ENCODE assay signal across 10 cellular contexts in genomic region chr4:17762705-17763104, GRCh38. TPM values are rescaled to one million over a fixed set of nuclear protein-coding genes. Genes with fewer than 3 reads are reported as not detected.
A peak's percentile ranks its signal among the peaks of the same experiment; 100 is the strongest.
DNase-seq lines count a peak whose midpoint lies in the region; ATAC-seq and TF ChIP-seq lines count a peak whose summit lies in the region.
"Had no signal": no experiment of that assay in that cellular context is flagged by ENCODE, and none has a peak within 500 bp of the region (broad histone marks: within the 10 kb centered on the region; RNA-seq: fewer than 3 reads in every experiment).

No MANE protein-coding gene starts in this region.

- ATAC-seq in mucosa of descending colon (no peak), GM21526 (IDR thresholded peaks at IDR 0.05; ENCODE audit: low FRiP score, unreplicated experiment) (no peak)

- intact Hi-C loops in mucosa of descending colon (cut with DNase I, micrococcal nuclease), result no loop called here

- no peaks in the 10 kb centered on the region for H3K36me3 ChIP-seq in mucosa of descending colon (ENCODE audit: low read depth)

- DNase-seq in NCI-H748 (lab: John Stamatoyannopoulos, UW; ENCODE audit: unreplicated experiment), result peak; percentile 4
- DNase-seq in NCI-H748 treated with DMSO at 0.1 percent for 48 hours (lab: John Stamatoyannopoulos, UW), result no peak
- DNase-seq in NAMALWA (ENCODE audit: low spot score), result peak; percentile 21
- peak; percentile 24 for DNase-seq in cerebellar cortex (ENCODE audit: low spot score)
- DNase-seq in renal cortical epithelial cell (ENCODE audit: low read depth), result peak; percentile 60
- no peak for DNase-seq in mucosa of descending colon
- no peak for DNase-seq in NCI-H2081 treated with DMSO at 0.1 percent for 48 hours (lab: John Stamatoyannopoulos, UW)
- DNase-seq: C1 segment of cervical spinal cord; effector CD8-positive, alpha-beta T cell had no signal

- H3K4me3 ChIP-seq in mucosa of descending colon, result no peak overlapping the region

- no peak for TF ChIP-seq CTCF in mucosa of descending colon (IDR thresholded peaks at IDR 0.05)

- no peaks in the 10 kb centered on the region for H3K4me1 ChIP-seq in mucosa of descending colon (ENCODE audit: low read depth)

- H3K9me3 ChIP-seq in mucosa of descending colon, result no peaks in the 10 kb centered on the region

RNA-seq across cellular contexts. Expression of gene FAM184B, which starts 18.7 kb away (rescaled TPM):
- total RNA-seq in renal cortical epithelial cell, result not detected in 2 replicates
- total RNA-seq in mucosa of descending colon, result under 1 TPM; 0.13 to 0.61 (median 0.41) TPM

RNA-seq across cellular contexts. Expression of gene DCAF16, which starts 47.9 kb away (rescaled TPM):
- total RNA-seq in renal cortical epithelial cell (14.4 and 18.9 TPM in 2 replicates), mucosa of descending colon (10 to 100 TPM; 32.1 to 38.6 (median 33.3) TPM)

RNA-seq across cellular contexts. Expression of gene NCAPG, which starts 48.1 kb away (rescaled TPM):
- total RNA-seq in renal cortical epithelial cell, result 1.5 and 14.4 TPM in 2 replicates
- total RNA-seq in mucosa of descending colon, result 1 to 10 TPM; 3.0 to 9.7 (median 3.4) TPM

Comparison
In these comparisons a context has a peak if more than half of its experiments do, and no peak if none do; other contexts are left out.
1. DNase-seq: peak in NCI-H748 (single experiment), NAMALWA (single experiment), cerebellar cortex (single experiment) and renal cortical epithelial cell (single experiment); none in NCI-H748 treated with DMSO at 0.1 percent for 48 hours (single experiment), mucosa of descending colon (0 of 3) and NCI-H2081 treated with DMSO at 0.1 percent for 48 hours (single experiment).